24 cellular contexts compared by ENCODE assay signal in the genomic region with DNA sequence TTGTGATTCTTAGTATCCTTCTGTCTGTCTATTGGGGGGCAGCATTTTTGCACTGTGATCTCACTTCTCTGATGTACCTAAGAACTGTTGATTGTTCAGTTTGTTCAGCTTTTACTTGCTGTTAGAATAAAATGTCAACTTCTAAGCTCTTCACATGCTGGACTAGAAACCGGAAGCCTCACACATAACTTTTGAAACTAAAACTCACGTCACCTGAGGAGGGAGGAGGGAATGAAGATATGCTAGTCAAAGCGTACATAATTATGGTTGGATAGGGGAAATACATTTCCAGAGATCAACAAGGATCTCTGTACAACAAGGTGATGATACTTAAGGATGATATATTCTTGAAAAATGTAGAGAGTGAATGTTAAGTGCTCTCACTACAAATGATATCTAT.
"Had no signal": no experiment of that assay in that cellular context is flagged by ENCODE, and none has a peak within 500 bp of the region (broad histone marks: within the 10 kb centered on the region; RNA-seq: fewer than 3 reads in every experiment).

No MANE protein-coding gene starts in this region.

- H3K27me3 ChIP-seq: breast epithelium, esophagus muscularis mucosa, pancreas, stomach, thyroid gland had no signal

- DNase-seq: activated CD4-positive, alpha-beta T cell treated with anti-CD3 and anti-CD28 coated beads for 36 hours; activated CD4-positive, CD25-positive, alpha-beta regulatory T cell; activated CD8-positive, alpha-beta memory T cell treated with anti-CD3 and anti-CD28 coated beads, Interleukin-2, amount 10 ng/mL, durations not matched to agents 7 days and 5 days; activated CD8-positive, alpha-beta T cell treated with anti-CD3 and anti-CD28 coated beads, Interleukin-2, amount 10 ng/mL, durations not matched to agents 7 days and 5 days; activated T-cell treated with anti-CD3 and anti-CD28 coated beads, Interleukin-2, amount 50 U/mL, for 48 hours; central memory CD4-positive, alpha-beta T cell; foreskin melanocyte; islet precursor cell; left ventricle myocardium inferior; pancreas; psoas muscle; stimulated activated CD4-positive, alpha-beta T cell treated with anti-CD3 and anti-CD28 coated beads, Interleukin-1b, Interleukin-23, amount 100 ng/mL, for 48 hours; stimulated activated naive B cell treated with anti-CD40 and anti-IgM and Interleukin-4, amounts not matched to agents 10 μg/mL and 1 μg/mL and 100 μg/mL, for 72 hours; stomach; T-helper 1 cell; thyroid gland had no signal

- H3K4me3 ChIP-seq: breast epithelium, esophagus muscularis mucosa, left ventricle myocardium inferior, lung, pancreas, psoas muscle, smooth muscle cell, stomach, thyroid gland had no signal

- H3K9me3 Mint-ChIP-seq: activated T-helper 2 cell treated with anti-CD3 and anti-CD28 coated beads, Interferon-gamma antibody, Interleukin-2, Interleukin-4, amounts not matched to agents 10 μg/mL and 5 μg/mL and 100 μg/mL, durations not matched to agents 14 hours and 24 hours and 36 hours; T-helper 2 cell treated with Interferon-gamma antibody and Interleukin-4, amounts not matched to agents 5 μg/mL and 100 μg/mL, for 36 hours had no signal

- H3K36me3 Mint-ChIP-seq: activated CD8-positive, alpha-beta memory T cell treated with anti-CD3 and anti-CD28 coated beads, Interleukin-2, amount 10 ng/mL, durations not matched to agents 7 days and 5 days; activated naive CD4-positive, alpha-beta T cell treated with anti-CD3 and anti-CD28 coated beads, Interleukin-2, amount 50 U/mL, for 24 hours; stimulated activated naive B cell treated with anti-CD40 and anti-IgM and Interleukin-4, amounts not matched to agents 10 μg/mL and 1 μg/mL and 100 μg/mL, for 72 hours had no signal

- H3K27ac Mint-ChIP-seq: activated CD4-positive, alpha-beta T cell treated with anti-CD3 and anti-CD28 coated beads for 36 hours; activated CD8-positive, alpha-beta memory T cell treated with anti-CD3 and anti-CD28 coated beads, Interleukin-2, amount 10 ng/mL, durations not matched to agents 7 days and 5 days; activated CD8-positive, alpha-beta T cell treated with anti-CD3 and anti-CD28 coated beads, Interleukin-2, amount 10 ng/mL, durations not matched to agents 7 days and 5 days; activated naive CD4-positive, alpha-beta T cell treated with anti-CD3 and anti-CD28 coated beads, Interleukin-2, amount 50 U/mL, for 24 hours; activated T-helper 2 cell treated with anti-CD3 and anti-CD28 coated beads, Interferon-gamma antibody, Interleukin-2, Interleukin-4, amounts not matched to agents 10 μg/mL and 5 μg/mL and 100 μg/mL, durations not matched to agents 14 hours and 24 hours and 36 hours; stimulated activated naive B cell treated with anti-CD40 and anti-IgM and Interleukin-4, amounts not matched to agents 10 μg/mL and 1 μg/mL and 100 μg/mL, for 72 hours; T-helper 2 cell treated with Interferon-gamma antibody and Interleukin-4, amounts not matched to agents 5 μg/mL and 100 μg/mL, for 36 hours had no signal

- H3K4me2 ChIP-seq: smooth muscle cell had no signal

- H3K4me1 Mint-ChIP-seq: activated CD4-positive, alpha-beta T cell treated with anti-CD3 and anti-CD28 coated beads for 36 hours; activated CD8-positive, alpha-beta memory T cell treated with anti-CD3 and anti-CD28 coated beads, Interleukin-2, amount 10 ng/mL, durations not matched to agents 7 days and 5 days; activated naive CD4-positive, alpha-beta T cell treated with anti-CD3 and anti-CD28 coated beads, Interleukin-2, amount 50 U/mL, for 24 hours; stimulated activated naive B cell treated with anti-CD40 and anti-IgM and Interleukin-4, amounts not matched to agents 10 μg/mL and 1 μg/mL and 100 μg/mL, for 72 hours had no signal

- H3K27ac ChIP-seq: breast epithelium, esophagus muscularis mucosa, left ventricle myocardium inferior, pancreas, psoas muscle, stomach, thyroid gland had no signal

- H3K36me3 ChIP-seq: breast epithelium, esophagus muscularis mucosa, left ventricle myocardium inferior, pancreas, stomach, thyroid gland had no signal

- H3K4me1 ChIP-seq: breast epithelium, left ventricle myocardium inferior, pancreas, psoas muscle, stomach, thyroid gland had no signal

- H3K27me3 Mint-ChIP-seq: activated CD8-positive, alpha-beta memory T cell treated with anti-CD3 and anti-CD28 coated beads, Interleukin-2, amount 10 ng/mL, durations not matched to agents 7 days and 5 days; activated naive CD4-positive, alpha-beta T cell treated with anti-CD3 and anti-CD28 coated beads, Interleukin-2, amount 50 U/mL, for 24 hours; stimulated activated naive B cell treated with anti-CD40 and anti-IgM and Interleukin-4, amounts not matched to agents 10 μg/mL and 1 μg/mL and 100 μg/mL, for 72 hours had no signal

- H3K9me3 ChIP-seq: pancreas, thyroid gland had no signal

- ATAC-seq: activated CD4-positive, alpha-beta T cell treated with anti-CD3 and anti-CD28 coated beads for 36 hours; activated CD8-positive, alpha-beta memory T cell treated with anti-CD3 and anti-CD28 coated beads, Interleukin-2, amount 10 ng/mL, durations not matched to agents 7 days and 5 days; activated CD8-positive, alpha-beta T cell treated with anti-CD3 and anti-CD28 coated beads, Interleukin-2, amount 10 ng/mL, durations not matched to agents 7 days and 5 days; pancreas; psoas muscle; stimulated activated naive B cell treated with anti-CD40 and anti-IgM and Interleukin-4, amounts not matched to agents 10 μg/mL and 1 μg/mL and 100 μg/mL, for 72 hours had no signal

- H3K4me3 Mint-ChIP-seq: activated CD4-positive, alpha-beta T cell treated with anti-CD3 and anti-CD28 coated beads for 36 hours; activated CD8-positive, alpha-beta memory T cell treated with anti-CD3 and anti-CD28 coated beads, Interleukin-2, amount 10 ng/mL, durations not matched to agents 7 days and 5 days; activated CD8-positive, alpha-beta T cell treated with anti-CD3 and anti-CD28 coated beads, Interleukin-2, amount 10 ng/mL, durations not matched to agents 7 days and 5 days; activated naive CD4-positive, alpha-beta T cell treated with anti-CD3 and anti-CD28 coated beads, Interleukin-2, amount 50 U/mL, for 24 hours; nephron; stimulated activated naive B cell treated with anti-CD40 and anti-IgM and Interleukin-4, amounts not matched to agents 10 μg/mL and 1 μg/mL and 100 μg/mL, for 72 hours; T-helper 2 cell treated with Interferon-gamma antibody and Interleukin-4, amounts not matched to agents 5 μg/mL and 100 μg/mL, for 36 hours had no signal
